26 cellular contexts compared by ENCODE assay signal in genomic region chr9:32631991-32632390, GRCh38. TPM values are rescaled to one million over a fixed set of nuclear protein-coding genes. Genes with fewer than 3 reads are reported as not detected.
DNase-seq lines count a peak whose midpoint lies in the region; ATAC-seq, FAIRE-seq and TF ChIP-seq lines count a peak whose summit lies in the region.
"Had no signal": no experiment of that assay in that cellular context is flagged by ENCODE, and none has a peak within 500 bp of the region (broad histone marks: within the 10 kb centered on the region; RNA-seq: fewer than 3 reads in every experiment).

No MANE protein-coding gene starts in this region.

- no peaks in the 10 kb centered on the region for H3K27me3 Mint-ChIP-seq in CD8-positive, alpha-beta memory T cell
- H3K27me3 Mint-ChIP-seq: CD4-positive, alpha-beta memory T cell had no signal

- H3K4me3 Mint-ChIP-seq in CD8-positive, alpha-beta memory T cell, result no peak overlapping the region
- H3K4me3 Mint-ChIP-seq: CD14-positive monocyte; CD4-positive, alpha-beta memory T cell; CD4-positive, CD25-positive, alpha-beta regulatory T cell had no signal

- dilution Hi-C loops in mammary epithelial cell (cut with HindIII; ENCODE audit: low sequenced_read_pairs), result loop anchor here (5.0 kb wide), 1 partner anchor 90 kb away; no protein-coding TSS in a partner anchor

- BruUV-seq in HepG2 (replicated peaks; lab: Mats Ljungman, UMichigan) (no TSS peak), K562 (replicated peaks; lab: Mats Ljungman, UMichigan) (no TSS peak), mammary epithelial cell (replicated peaks; lab: Mats Ljungman, UMichigan) (no TSS peak)

- no peak overlapping the region for H3K27ac ChIP-seq in HepG2 (ENCODE audit: extremely low read length, insufficient read depth, low read length)
- H3K27ac ChIP-seq in right lobe of liver, result no peak overlapping the region
- H3K27ac ChIP-seq in K562 (ENCODE audit: extremely low read depth, low read depth, low read length), result no peak overlapping the region
- H3K27ac ChIP-seq in mammary epithelial cell (ENCODE audit: insufficient read depth, low read depth, low read length), result no peak overlapping the region
- no peak overlapping the region for H3K27ac ChIP-seq in CD8-positive, alpha-beta memory T cell (ENCODE audit: low read depth, low read length)
- H3K27ac ChIP-seq: 22Rv1, A549, BLaER1 had no signal

- no peaks in the 10 kb centered on the region for H3K79me2 ChIP-seq in HepG2 (ENCODE audit: insufficient read depth, low read length)
- H3K79me2 ChIP-seq in K562 (ENCODE audit: control insufficient read depth, insufficient read depth, low read length), result no peaks in the 10 kb centered on the region
- H3K79me2 ChIP-seq in mammary epithelial cell (ENCODE audit: insufficient read depth, low read length), result no peaks in the 10 kb centered on the region

- no peak overlapping the region for H3K4me2 ChIP-seq in HepG2 (ENCODE audit: low read depth, low read length)
- H3K4me2 ChIP-seq in K562 (ENCODE audit: insufficient read depth, low read length), result no peak overlapping the region
- H3K4me2 ChIP-seq in mammary epithelial cell (ENCODE audit: insufficient read depth, low read depth, low read length), result no peak overlapping the region
- H3K4me2 ChIP-seq: A549, BLaER1 had no signal

- ATAC-seq in HepG2 (no peak), right lobe of liver (no peak), K562 (peak; percentile 54)
- ATAC-seq: A549 had no signal

- intact Hi-C loops in HepG2 (cut with micrococcal nuclease; ENCODE audit: unreplicated experiment) (no loop called here), right lobe of liver (cut with DNase I) (no loop called here), K562 (cut with micrococcal nuclease) (no loop called here), mammary epithelial cell (cut with micrococcal nuclease) (no loop called here)

- peak; percentile 9 for DNase-seq in HepG2 (ENCODE audit: low spot score)
- DNase-seq in right lobe of liver, result no peak
- peak; percentile 4 for DNase-seq in LNCaP clone FGC (ENCODE audit: low read depth)
- DNase-seq in K562 (ENCODE audit: extremely low read depth in 1 of 4, low spot score in 3 of 4), result peak in 1 of 4 experiments; percentile 24
- DNase-seq in erythroblast (lab: John Stamatoyannopoulos, UW), result peak; percentile 15 to 59
- DNase-seq in mammary epithelial cell, result no peak
- no peak for DNase-seq in CD8-positive, alpha-beta memory T cell
- no peak for DNase-seq in NCI-H1092 (lab: John Stamatoyannopoulos, UW)
- DNase-seq: BE2C; C1 segment of cervical spinal cord; CD4-positive, alpha-beta memory T cell; CD4-positive, CD25-positive, alpha-beta regulatory T cell; COR-L47; DMS 273 treated with DMSO at 0.1 percent for 48 hours; DMS153; DMS53; DMS79; DND-41; GF-D8 had no signal

- TF ChIP-seq CTCF in HepG2 (CRISPR knock-in tag; IDR thresholded peaks at IDR 0.05) (no peak), right lobe of liver (IDR thresholded peaks at IDR 0.05) (no peak), LNCaP clone FGC (IDR thresholded peaks at IDR 0.05; ENCODE audit: control insufficient read depth, extremely low read depth, insufficient read depth) (no peak), K562 (IDR thresholded peaks at IDR 0.05 in 2 of 3, conservative IDR thresholded peaks at IDR 0.05 in 1 of 3; ENCODE audit: insufficient read depth in 2 of 3, low read depth in 1 of 3, low read length in 3 of 3) (no peak), mammary epithelial cell (conservative IDR thresholded peaks at IDR 0.05 in 1 of 2, IDR thresholded peaks at IDR 0.05 in 1 of 2; ENCODE audit: extremely low read depth in 1 of 2, insufficient read depth in 1 of 2, low read depth in 1 of 2, low read length in 2 of 2) (no peak)

- H3K4me3 ChIP-seq in HepG2 (replicated peaks in 1 of 3; ENCODE audit: insufficient read depth in 1 of 3, low read depth in 2 of 3, low read length in 3 of 3), result no peak overlapping the region
- no peak overlapping the region for H3K4me3 ChIP-seq in right lobe of liver
- H3K4me3 ChIP-seq in LNCaP clone FGC (ENCODE audit: low read depth, low read length), result no peak overlapping the region
- H3K4me3 ChIP-seq in K562, result no peak overlapping the region
- no peak overlapping the region for H3K4me3 ChIP-seq in mammary epithelial cell (replicated peaks in 1 of 3; ENCODE audit: insufficient read depth in 1 of 3, low read depth in 2 of 3, low read length in 3 of 3)
- H3K4me3 ChIP-seq in CD8-positive, alpha-beta memory T cell (ENCODE audit: low read length), result no peak overlapping the region
- H3K4me3 ChIP-seq: A549, BLaER1 had no signal

- CTCF ChIA-PET in HepG2 (lab: Yijun Ruan, JAX; ENCODE audit: low intra/inter-chr PET ratio, low total read pairs) (no interaction called here), K562 (lab: Yijun Ruan, JAX; ENCODE audit: low intra/inter-chr PET ratio) (no interaction called here), mammary epithelial cell (lab: Charles Lee; ENCODE audit: low non-redundant PET) (no interaction called here)
- CTCF ChIA-PET in CD8-positive, alpha-beta memory T cell (lab: Charles Lee), result no interaction called here

- H3K4me1 ChIP-seq in HepG2 (ENCODE audit: insufficient read depth, low read length) (0 out of 2 replicates have a peak, but pooled peaks cover 5% of the 10 kb centered on the region), right lobe of liver (no peaks in the 10 kb centered on the region), K562 (replicated peaks in 1 of 2; ENCODE audit: control insufficient read depth in 2 of 2, insufficient read depth in 2 of 2, low read length in 2 of 2) (no peaks in the 10 kb centered on the region; a peak in 1 of 5 replicates), mammary epithelial cell (ENCODE audit: insufficient read depth, low read length) (peaks cover 8% of the 10 kb centered on the region)
- no peaks in the 10 kb centered on the region for H3K4me1 ChIP-seq in CD8-positive, alpha-beta memory T cell (ENCODE audit: insufficient read depth, low read length)
- H3K4me1 ChIP-seq: BE2C, BLaER1 had no signal

- POLR2A ChIA-PET in HepG2 (lab: Yijun Ruan, JAX), result no interaction called here
- POLR2A ChIA-PET in K562 (lab: Yijun Ruan, JAX), result interaction anchor here (0.7 kb wide), 1 partner anchor 857 kb away, joined by 3 read pairs; no protein-coding TSS in a partner anchor
- POLR2A ChIA-PET in CD8-positive, alpha-beta memory T cell (lab: Charles Lee), result no interaction called here

- H2AFZ ChIP-seq in HepG2 (ENCODE audit: low read length), result no peak overlapping the region
- no peak overlapping the region for H2AFZ ChIP-seq in K562 (ENCODE audit: low read depth, low read length)
- H2AFZ ChIP-seq in mammary epithelial cell (ENCODE audit: low read depth, low read length), result no peak overlapping the region

- H3K9ac ChIP-seq in HepG2 (ENCODE audit: insufficient read depth, low read depth, low read length), result no peak overlapping the region
- no peak overlapping the region for H3K9ac ChIP-seq in K562 (ENCODE audit: insufficient read depth in 1 of 2, low read depth in 2 of 2, low read length in 2 of 2)
- H3K9ac ChIP-seq in mammary epithelial cell (ENCODE audit: insufficient read depth, low read length), result no peak overlapping the region
- H3K9ac ChIP-seq: BLaER1 had no signal

- H3K9me1 ChIP-seq in K562 (ENCODE audit: control insufficient read depth, insufficient read depth, low read length), result no peaks in the 10 kb centered on the region

- TF ChIP-seq EP300 in HepG2 (IDR thresholded peaks at IDR 0.05; ENCODE audit: low read depth in 2 of 2, low read length in 2 of 2) (no peak), HepG2 (CRISPR knock-in tag; IDR thresholded peaks at IDR 0.05; ENCODE audit: borderline replicate concordance) (no peak), K562 (IDR thresholded peaks at IDR 0.05; ENCODE audit: low read length) (peak; percentile 44; the same call in 1 of the 2 replicates)

- TF ChIP-seq RAD21 in HepG2 (CRISPR knock-in tag; IDR thresholded peaks at IDR 0.05), result no peak
- no peak for TF ChIP-seq RAD21 in K562 (CRISPR knock-in tag; conservative IDR thresholded peaks at IDR 0.05 in 1 of 2, IDR thresholded peaks at IDR 0.05 in 1 of 2)

- no peaks in the 10 kb centered on the region for H3K36me3 Mint-ChIP-seq in CD8-positive, alpha-beta memory T cell
- H3K36me3 Mint-ChIP-seq: CD14-positive monocyte; CD4-positive, alpha-beta memory T cell; CD4-positive, CD25-positive, alpha-beta regulatory T cell had no signal

- no peaks in the 10 kb centered on the region for H4K20me1 ChIP-seq in HepG2 (ENCODE audit: insufficient read depth, low read length)
- H4K20me1 ChIP-seq in K562 (replicated peaks; ENCODE audit: control insufficient read depth, insufficient read depth, low read length), result no peaks in the 10 kb centered on the region
- no peaks in the 10 kb centered on the region for H4K20me1 ChIP-seq in mammary epithelial cell (ENCODE audit: insufficient read depth, low read length)
- H4K20me1 ChIP-seq: BLaER1 had no signal

- H3K9me3 ChIP-seq in HepG2 (ENCODE audit: low read length) (no peaks in the 10 kb centered on the region), right lobe of liver (no peaks in the 10 kb centered on the region), K562 (replicated peaks; ENCODE audit: control insufficient read depth, insufficient read depth, low read depth, low read length) (no peaks in the 10 kb centered on the region), mammary epithelial cell (replicated peaks; ENCODE audit: insufficient read depth, low read length) (no peaks in the 10 kb centered on the region)
- H3K9me3 ChIP-seq in CD8-positive, alpha-beta memory T cell (ENCODE audit: low read length), result no peaks in the 10 kb centered on the region
- H3K9me3 ChIP-seq: A549, BE2C, BLaER1 had no signal

- H3K4me1 Mint-ChIP-seq in CD8-positive, alpha-beta memory T cell, result no peaks in the 10 kb centered on the region
- H3K4me1 Mint-ChIP-seq: CD14-positive monocyte; CD4-positive, alpha-beta memory T cell; CD4-positive, CD25-positive, alpha-beta regulatory T cell had no signal

- WGBS in HepG2 (ENCODE audit: low lambda C conversion rate), result 2% methylated on average over 9 of the region's 9 CpGs
- WGBS in right lobe of liver (ENCODE audit: insufficient coverage, low coverage, low lambda C conversion rate, missing lambda C conversion rate), result 71% methylated on average over 9 of the region's 9 CpGs
- 0% methylated on average over 7 of the region's 9 CpGs for WGBS in K562 (ENCODE audit: insufficient coverage, low coverage, missing lambda C conversion rate)
- WGBS in mammary epithelial cell (ENCODE audit: low coverage, missing lambda C conversion rate), result 88% methylated on average over 8 of the region's 9 CpGs

- H3K9me3 Mint-ChIP-seq in CD8-positive, alpha-beta memory T cell, result no peaks in the 10 kb centered on the region

- in situ Hi-C loops in HepG2 (cut with HindIII; ENCODE audit: extremely low pct_ligation_motif_present, low pct_unique_long_range_greater_than_20kb), result no loop called here
- in situ Hi-C loops in K562 (cut with MboI), result no loop called here
- in situ Hi-C loops in mammary epithelial cell (cut with MboI; ENCODE audit: low sequenced_read_pairs in 2 of 2), result no loop called here

- no peaks in the 10 kb centered on the region for H3K36me3 ChIP-seq in HepG2 (replicated peaks in 1 of 2; ENCODE audit: control insufficient read depth in 1 of 2, insufficient read depth in 2 of 2, low read length in 2 of 2)
- no peaks in the 10 kb centered on the region for H3K36me3 ChIP-seq in right lobe of liver
- no peaks in the 10 kb centered on the region for H3K36me3 ChIP-seq in K562 (ENCODE audit: control insufficient read depth, insufficient read depth, low read length)
- no peaks in the 10 kb centered on the region for H3K36me3 ChIP-seq in mammary epithelial cell (ENCODE audit: insufficient read depth, low read length)
- H3K36me3 ChIP-seq in CD8-positive, alpha-beta memory T cell (ENCODE audit: insufficient read depth, low read length), result no peaks in the 10 kb centered on the region
- H3K36me3 ChIP-seq: BE2C, BLaER1 had no signal

- FAIRE-seq in HepG2 (lab: Jason Lieb, UNC), result peak; percentile 4
- peak; percentile 77 for FAIRE-seq in K562 (lab: Jason Lieb, UNC)
- FAIRE-seq: A549, G401.6, GM12891, GM19239 had no signal

- H3K27me3 ChIP-seq in HepG2 (ENCODE audit: control insufficient read depth in 1 of 2, insufficient read depth in 2 of 2, low read length in 2 of 2), result peaks cover 0 to 18% of the 10 kb centered on the region in 2 experiments; a peak in 1 of 5 replicates
- no peaks in the 10 kb centered on the region for H3K27me3 ChIP-seq in right lobe of liver
- 0 out of 5 replicates have a peak, but pooled peaks cover 0 to 7% of the 10 kb centered on the region in 2 experiments for H3K27me3 ChIP-seq in K562 (ENCODE audit: control insufficient read depth in 2 of 2, insufficient read depth in 2 of 2, low read length in 2 of 2)
- no peaks in the 10 kb centered on the region for H3K27me3 ChIP-seq in mammary epithelial cell (ENCODE audit: insufficient read depth, low read length)
- no peaks in the 10 kb centered on the region for H3K27me3 ChIP-seq in CD8-positive, alpha-beta memory T cell (ENCODE audit: insufficient read depth, low read length, poor library complexity, severe bottlenecking)
- H3K27me3 ChIP-seq: BE2C, BLaER1 had no signal

- no peak overlapping the region for H3K27ac Mint-ChIP-seq in CD8-positive, alpha-beta memory T cell
- H3K27ac Mint-ChIP-seq: CD14-positive monocyte; CD4-positive, alpha-beta memory T cell; CD4-positive, CD25-positive, alpha-beta regulatory T cell had no signal

- TF ChIP-seq POLR2A in HepG2 (IDR thresholded peaks at IDR 0.05; ENCODE audit: insufficient read depth in 1 of 2, low read depth in 2 of 2, low read length in 2 of 2) (no peak), right lobe of liver (IDR thresholded peaks at IDR 0.05) (no peak), K562 (conservative IDR thresholded peaks at IDR 0.05) (no peak), erythroblast (IDR thresholded peaks at IDR 0.05; ENCODE audit: low read length) (no peak)

RNA-seq across cellular contexts. Expression of gene TAF1L, which starts 3.5 kb away (rescaled TPM):
- not detected in 2 replicates for total RNA-seq in HepG2 (2016; rRNA removed; fragmentation: Illumina TruSeq; extraction: Trizol)
- total RNA-seq in HepG2 (2016; cell fraction: cytosol; rRNA removed; fragmentation: Illumina TruSeq; extraction: Trizol; ENCODE audit: low read depth), result not detected in 2 replicates
- not detected in 2 replicates for total RNA-seq in HepG2 (2016; cell fraction: insoluble cytoplasmic fraction; rRNA removed; fragmentation: Illumina TruSeq; extraction: Trizol)
- not detected in 2 replicates for total RNA-seq in HepG2 (2016; cell fraction: membrane; rRNA removed; fragmentation: Illumina TruSeq; extraction: Trizol)
- total RNA-seq in HepG2 (2016; cell fraction: nucleus; rRNA removed; fragmentation: Illumina TruSeq; extraction: Trizol), result not detected in 2 replicates
- not detected in 2 replicates for polyA plus RNA-seq in HepG2 (2011; rRNA removed)
- not detected in 2 replicates for polyA plus RNA-seq in HepG2 (2011; cell fraction: cytosol; rRNA removed)
- not detected in 2 replicates for polyA plus RNA-seq in HepG2 (2011; cell fraction: nucleus; rRNA removed)
- polyA plus RNA-seq in HepG2 (2012), result 0.03 TPM in 2 replicates
- polyA plus RNA-seq in HepG2 (2016; cell fraction: cytosol; fragmentation: Illumina TruSeq; extraction: Trizol; ENCODE audit: low read depth), result not detected in 2 replicates
- polyA plus RNA-seq in HepG2 (2016; cell fraction: insoluble cytoplasmic fraction; fragmentation: Illumina TruSeq; extraction: Trizol; ENCODE audit: low read depth), result not detected in 2 replicates
- not detected in 2 replicates for polyA plus RNA-seq in HepG2 (2016; cell fraction: membrane; fragmentation: Illumina TruSeq; extraction: Trizol; ENCODE audit: low read depth)
- polyA plus RNA-seq in HepG2 (2016; cell fraction: nucleus; fragmentation: Illumina TruSeq; extraction: Trizol; ENCODE audit: insufficient read depth, low read depth), result not detected in 2 replicates
- not detected in 2 replicates for polyA minus RNA-seq in HepG2 (2011; rRNA and poly(A)+ RNA removed; ENCODE audit: low replicate concordance)
- not detected in 2 replicates for polyA minus RNA-seq in HepG2 (2011; cell fraction: cytosol; rRNA and poly(A)+ RNA removed)
- polyA minus RNA-seq in HepG2 (2011; cell fraction: nucleus; rRNA and poly(A)+ RNA removed), result under 0.01 TPM in 1 of 2 replicates, not detected in the other
- not detected for total RNA-seq in right lobe of liver
- 0.42 TPM in 1 of 2 replicates, not detected in the other for total RNA-seq in K562 (2011; cell fraction: chromatin; rRNA removed; ENCODE audit: low replicate concordance)
- under 0.01 and 0.13 TPM in 2 replicates for total RNA-seq in K562 (2011; cell fraction: nucleolus; rRNA removed)
- total RNA-seq in K562 (2011; cell fraction: nucleoplasm; rRNA removed), result 0.07 TPM in 1 of 2 replicates, not detected in the other
- total RNA-seq in K562 (2014; rRNA removed), result under 0.01 TPM in 1 of 2 replicates, not detected in the other
- total RNA-seq in K562 (2014; rRNA removed; fragmentation: Illumina TruSeq; extraction: Trizol), result 0.04 and 0.10 TPM in 2 replicates
- total RNA-seq in K562 (2015; rRNA removed; fragmentation: Illumina TruSeq; extraction: Trizol), result 0.04 TPM in 2 replicates
- total RNA-seq in K562 (2021), result 0.02 TPM in 2 replicates
- 0.01 TPM in 2 replicates for polyA plus RNA-seq in K562 (2011; rRNA removed)
- under 0.01 and 0.01 TPM in 2 replicates for polyA plus RNA-seq in K562 (2011; cell fraction: cytosol; rRNA removed)
- polyA plus RNA-seq in K562 (2011; cell fraction: nucleus; rRNA removed), result 0.01 TPM in 1 of 2 replicates, not detected in the other
- 0.04 and 0.08 TPM in 2 replicates for polyA plus RNA-seq in K562 (2012)
- polyA plus RNA-seq in K562 (2014; fragmentation: Illumina TruSeq; extraction: Trizol), result 0.04 TPM in 2 replicates
- not detected for polyA plus RNA-seq in K562 (2014; fragmentation: Nextera tagmentation; extraction: Ambion mirVana)
- polyA plus RNA-seq in K562 (2014; rRNA removed), result 0.01 and 0.05 TPM in 2 replicates
- 0.03 and 0.07 TPM in 2 replicates for polyA minus RNA-seq in K562 (2011; rRNA and poly(A)+ RNA removed)
- polyA minus RNA-seq in K562 (2011; cell fraction: cytosol; rRNA and poly(A)+ RNA removed), result not detected in 2 replicates
- 0.11 TPM in 1 of 2 replicates, not detected in the other for polyA minus RNA-seq in K562 (2011; cell fraction: nucleus; rRNA and poly(A)+ RNA removed)
- under 1 TPM in 1 of 2 donors, not detected in 1; under 0.01 TPM for total RNA-seq in mammary epithelial cell
- polyA plus RNA-seq in mammary epithelial cell, result 0.01 TPM
- not detected for polyA minus RNA-seq in mammary epithelial cell
- not detected for total RNA-seq in CD8-positive, alpha-beta memory T cell
- not detected for polyA plus RNA-seq in CD8-positive, alpha-beta memory T cell
- total RNA-seq: CD4-positive, CD25-positive, alpha-beta regulatory T cell had no signal
- polyA plus RNA-seq: CD14-positive monocyte; CD4-positive, alpha-beta memory T cell; CD4-positive, CD25-positive, alpha-beta regulatory T cell had no signal

RNA-seq across cellular contexts. Expression of gene NDUFB6, which starts 59.0 kb away (rescaled TPM):
- total RNA-seq in HepG2 (2016; rRNA removed; fragmentation: Illumina TruSeq; extraction: Trizol) (81.9 and 106 TPM in 2 replicates), right lobe of liver (10 to 100 TPM; 28.9 to 39.9 (median 36.2) TPM), K562 (2014; rRNA removed) (61.6 and 64.0 TPM in 2 replicates), K562 (2014; rRNA removed; fragmentation: Illumina TruSeq; extraction: Trizol) (41.0 and 41.4 TPM in 2 replicates), K562 (2015; rRNA removed; fragmentation: Illumina TruSeq; extraction: Trizol) (44.0 and 46.9 TPM in 2 replicates), K562 (2021) (60.2 and 67.8 TPM in 2 replicates), mammary epithelial cell (10 to 100 TPM; 22.8 to 52.2 TPM)
- 16.0 and 16.3 TPM in 2 replicates for total RNA-seq in HepG2 (2016; cell fraction: cytosol; rRNA removed; fragmentation: Illumina TruSeq; extraction: Trizol; ENCODE audit: low read depth)
- 86.2 and 119 TPM in 2 replicates for total RNA-seq in HepG2 (2016; cell fraction: insoluble cytoplasmic fraction; rRNA removed; fragmentation: Illumina TruSeq; extraction: Trizol)
- total RNA-seq in HepG2 (2016; cell fraction: membrane; rRNA removed; fragmentation: Illumina TruSeq; extraction: Trizol), result 18.5 and 19.3 TPM in 2 replicates
- 35.9 and 39.7 TPM in 2 replicates for total RNA-seq in HepG2 (2016; cell fraction: nucleus; rRNA removed; fragmentation: Illumina TruSeq; extraction: Trizol)
- polyA plus RNA-seq in HepG2 (2011; rRNA removed) (21.5 and 31.2 TPM in 2 replicates), K562 (2011; rRNA removed) (55.4 and 64.9 TPM in 2 replicates), K562 (2014; fragmentation: Illumina TruSeq; extraction: Trizol) (26.5 and 43.6 TPM in 2 replicates), K562 (2014; fragmentation: Nextera tagmentation; extraction: Ambion mirVana) (10 to 100 TPM; 71.2 to 88.1 TPM), K562 (2014; rRNA removed) (81.8 and 83.9 TPM in 2 replicates), mammary epithelial cell (60.5 TPM)
- 28.6 and 29.6 TPM in 2 replicates for polyA plus RNA-seq in HepG2 (2011; cell fraction: cytosol; rRNA removed)
- 5.5 and 6.9 TPM in 2 replicates for polyA plus RNA-seq in HepG2 (2011; cell fraction: nucleus; rRNA removed)
- 27.7 and 34.6 TPM in 2 replicates for polyA plus RNA-seq in HepG2 (2012)
- polyA plus RNA-seq in HepG2 (2016; cell fraction: cytosol; fragmentation: Illumina TruSeq; extraction: Trizol; ENCODE audit: low read depth), result 18.1 and 20.1 TPM in 2 replicates
- 93.0 and 110 TPM in 2 replicates for polyA plus RNA-seq in HepG2 (2016; cell fraction: insoluble cytoplasmic fraction; fragmentation: Illumina TruSeq; extraction: Trizol; ENCODE audit: low read depth)
- polyA plus RNA-seq in HepG2 (2016; cell fraction: membrane; fragmentation: Illumina TruSeq; extraction: Trizol; ENCODE audit: low read depth), result 18.7 and 19.9 TPM in 2 replicates
- 55.5 and 57.6 TPM in 2 replicates for polyA plus RNA-seq in HepG2 (2016; cell fraction: nucleus; fragmentation: Illumina TruSeq; extraction: Trizol; ENCODE audit: insufficient read depth, low read depth)
- polyA minus RNA-seq in HepG2 (2011; rRNA and poly(A)+ RNA removed; ENCODE audit: low replicate concordance), result 16.1 and 20.8 TPM in 2 replicates
- polyA minus RNA-seq in HepG2 (2011; cell fraction: cytosol; rRNA and poly(A)+ RNA removed), result 13.8 and 18.9 TPM in 2 replicates
- 9.1 and 13.1 TPM in 2 replicates for polyA minus RNA-seq in HepG2 (2011; cell fraction: nucleus; rRNA and poly(A)+ RNA removed)
- 7.1 and 14.0 TPM in 2 replicates for total RNA-seq in K562 (2011; cell fraction: chromatin; rRNA removed; ENCODE audit: low replicate concordance)
- total RNA-seq in K562 (2011; cell fraction: nucleolus; rRNA removed), result 29.0 and 30.8 TPM in 2 replicates
- total RNA-seq in K562 (2011; cell fraction: nucleoplasm; rRNA removed), result 16.9 and 18.0 TPM in 2 replicates
- polyA plus RNA-seq in K562 (2011; cell fraction: cytosol; rRNA removed), result 34.2 and 51.2 TPM in 2 replicates
- 18.0 and 21.5 TPM in 2 replicates for polyA plus RNA-seq in K562 (2011; cell fraction: nucleus; rRNA removed)
- polyA plus RNA-seq in K562 (2012), result 35.1 and 82.5 TPM in 2 replicates
- polyA minus RNA-seq in K562 (2011; rRNA and poly(A)+ RNA removed), result 7.4 and 8.8 TPM in 2 replicates
- polyA minus RNA-seq in K562 (2011; cell fraction: cytosol; rRNA and poly(A)+ RNA removed), result 21.8 and 25.1 TPM in 2 replicates
- polyA minus RNA-seq in K562 (2011; cell fraction: nucleus; rRNA and poly(A)+ RNA removed), result 8.3 and 13.7 TPM in 2 replicates
- polyA minus RNA-seq in mammary epithelial cell, result not detected
- total RNA-seq in CD8-positive, alpha-beta memory T cell, result 10 to 100 TPM; 52.3 to 65.6 TPM
- polyA plus RNA-seq in CD8-positive, alpha-beta memory T cell, result 68.4 TPM

Comparison
In these comparisons a context has a peak if more than half of its experiments do, and no peak if none do; other contexts are left out.
1. DNase-seq: peak in HepG2 (single experiment), LNCaP clone FGC (single experiment) and erythroblast (2 of 2); none in right lobe of liver (0 of 3), mammary epithelial cell (single experiment), CD8-positive, alpha-beta memory T cell (0 of 5) and NCI-H1092 (single experiment).
2. Of the 241 proteins assayed by ChIP-seq in both HepG2 and K562: peak only in HepG2: none; only in K562: ATF7, BHLHE40, CC2D1A, CREM, DPF2, EP300 and 9 more; in both: none; in neither: 219; mixed calls (peak in some experiments, not most) for 7.